16 cellular contexts compared by ENCODE assay signal in the genomic region with DNA sequence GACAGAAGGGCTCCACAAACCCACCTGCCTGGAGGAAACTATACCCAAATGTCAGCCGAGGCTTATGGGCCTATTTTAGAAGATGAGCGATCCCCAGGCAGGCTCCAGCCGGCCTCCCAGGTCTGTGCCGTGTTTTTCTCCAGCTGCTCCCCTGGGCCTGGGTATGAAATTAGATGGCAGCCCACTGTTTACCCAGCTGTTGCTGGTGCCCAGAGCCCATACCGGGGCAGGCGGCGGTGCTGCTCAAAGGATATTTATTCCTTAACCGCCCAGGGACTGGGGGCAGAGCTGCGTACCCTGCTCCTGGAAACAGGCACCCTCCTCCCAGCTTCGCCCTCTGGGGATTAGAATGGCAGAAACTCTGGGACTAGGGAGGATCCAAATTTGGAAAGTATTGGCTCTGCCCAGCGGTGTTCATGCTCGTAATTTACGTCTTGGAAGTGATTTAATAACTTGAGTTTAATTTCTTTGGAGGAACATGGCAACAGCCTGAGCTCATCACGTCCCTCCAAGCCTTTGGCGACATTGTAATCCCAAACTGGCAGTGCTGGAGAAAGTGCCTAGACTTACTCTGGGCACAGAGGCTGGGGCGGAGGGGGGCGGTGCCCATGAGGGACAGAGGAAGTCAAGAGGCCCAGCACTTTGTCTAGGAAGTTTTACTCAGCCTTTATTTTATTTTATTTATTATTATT.
A peak's percentile ranks its signal among the peaks of the same experiment; 100 is the strongest.
DNase-seq lines count a peak whose midpoint lies in the region; ATAC-seq, FAIRE-seq and TF ChIP-seq lines count a peak whose summit lies in the region.
"Had no signal": no experiment of that assay in that cellular context is flagged by ENCODE, and none has a peak within 500 bp of the region (broad histone marks: within the 10 kb centered on the region; RNA-seq: fewer than 3 reads in every experiment).

No MANE protein-coding gene starts in this region.

- TF ChIP-seq POLR2A in gastroesophageal sphincter (IDR thresholded peaks at IDR 0.05) = no peak

- peak; percentile 54 for ATAC-seq in gastroesophageal sphincter
- ATAC-seq: activated naive CD8-positive, alpha-beta T cell treated with anti-CD3 and anti-CD28 coated beads, Interleukin-2, amount 50 U/mL, for 24 hours; activated T-cell treated with anti-CD3 and anti-CD28 coated beads, Interleukin-2, amount 50 U/mL, for 4 hours; Right ventricle myocardium inferior had no signal

- TF ChIP-seq EP300 in gastroesophageal sphincter (IDR thresholded peaks at IDR 0.05) = no peak

- TF ChIP-seq CTCF in gastroesophageal sphincter (IDR thresholded peaks at IDR 0.05) (no peak), tibial artery (IDR thresholded peaks at IDR 0.05) (peak in 1 of 2 experiments; percentile 20), D721Med (IDR thresholded peaks at IDR 0.05; ENCODE audit: insufficient read depth, missing control alignments) (no peak)

- FAIRE-seq in D721Med (lab: Jason Lieb, UNC) = no peak
- FAIRE-seq: endothelial cell of umbilical vein had no signal

- H3K9me3 ChIP-seq in gastroesophageal sphincter (no peaks in the 10 kb centered on the region), tibial artery (no peaks in the 10 kb centered on the region)
- H3K9me3 ChIP-seq: BLaER1 treated with 17β-estradiol and CSF1 and Interleukin-3, amounts not matched to agents 10 nM and 100 nM had no signal

- H3K4me3 ChIP-seq in gastroesophageal sphincter = no peak overlapping the region
- no peak overlapping the region for H3K4me3 ChIP-seq in tibial artery
- H3K4me3 ChIP-seq: BLaER1 treated with 17β-estradiol and CSF1 and Interleukin-3, amounts not matched to agents 10 nM and 100 nM had no signal

- H3K27ac ChIP-seq in gastroesophageal sphincter (peak overlapping the region in 3 of 4 donors; percentile 78 to 88 (median 88)), tibial artery (peak overlapping the region; percentile 84 to 87)
- H3K27ac ChIP-seq: BLaER1 treated with 17β-estradiol and CSF1 and Interleukin-3, amounts not matched to agents 10 nM and 100 nM had no signal

- intact Hi-C loops in tibial artery (cut with DNase I; ENCODE audit: low total_unique reads) = no loop called here

- H3K36me3 ChIP-seq in gastroesophageal sphincter (no peaks in the 10 kb centered on the region), tibial artery (no peaks in the 10 kb centered on the region)
- H3K36me3 ChIP-seq: BLaER1 treated with 17β-estradiol and CSF1 and Interleukin-3, amounts not matched to agents 10 nM and 100 nM had no signal

- WGBS in gastroesophageal sphincter (ENCODE audit: low coverage in 1 of 2), 2 donors = 62 to 95% methylated on average over 6 to 17 of the region's 17 CpGs

- DNase-seq in NCI-H1436 (lab: John Stamatoyannopoulos, UW) (peak; percentile 68), NCI-H510A treated with DMSO at 0.1 percent for 48 hours (lab: John Stamatoyannopoulos, UW) (peak; percentile 85), tibial artery (peak; percentile 76 to 95), T-helper 9 cell (no peak), SKM-1 (lab: John Stamatoyannopoulos, UW; ENCODE audit: unreplicated experiment) (no peak), D721Med (ENCODE audit: insufficient read length, low spot score) (no peak)
- DNase-seq: activated CD4-positive, alpha-beta T cell treated with anti-CD3 and anti-CD28 coated beads, Interleukin-2, amount 10 ng/mL, durations not matched to agents 7 days and 5 days; activated naive CD8-positive, alpha-beta T cell treated with anti-CD3 and anti-CD28 coated beads, Interleukin-2, amount 50 U/mL, for 24 hours; activated T-cell treated with anti-CD3 and anti-CD28 coated beads, Interleukin-2, amount 50 U/mL, for 4 hours; glutamatergic neuron; NK-92 treated with Interleukin-12 subunit alpha and Interleukin-12 subunit beta, amount 100 ng/mL, for 24 hours; nucleus accumbens had no signal

- H3K27me3 ChIP-seq in gastroesophageal sphincter = no peaks in the 10 kb centered on the region
- H3K27me3 ChIP-seq in tibial artery = no peaks in the 10 kb centered on the region

- H3K4me1 ChIP-seq in gastroesophageal sphincter = peaks cover 0 to 49% (median 10%) of the 10 kb centered on the region in 3 donors
- H3K4me1 ChIP-seq in tibial artery = peaks cover 0 to 69% (median 51%) of the 10 kb centered on the region in 4 donors

Comparison
In these comparisons a context has a peak if more than half of its experiments do, and no peak if none do; other contexts are left out.
1. DNase-seq: peak in NCI-H1436 (single experiment), NCI-H510A treated with DMSO at 0.1 percent for 48 hours (single experiment) and tibial artery (2 of 2); none in T-helper 9 cell (single experiment), SKM-1 (single experiment) and D721Med (single experiment).